ENCODE assay signal across 8 cellular contexts in genomic region chr20:35741892-35742740, GRCh38. TPM values are rescaled to one million over a fixed set of nuclear protein-coding genes. Genes with fewer than 3 reads are reported as not detected.
A peak's percentile ranks its signal among the peaks of the same experiment; 100 is the strongest.
DNase-seq lines count a peak whose midpoint lies in the region; ATAC-seq and TF ChIP-seq lines count a peak whose summit lies in the region.

Gene RBM39, minus strand, starts transcription at chr20:35742260. Its CDS starts 1,386 bp downstream, at chr20:35740874.

- intact Hi-C loops in CD4-positive, alpha-beta memory T cell (cut with micrococcal nuclease), result loop anchor here (1.0 to 5.0 kb wide), 9 partner anchors 29 to 251 kb away; partner anchors contain the start of genes CPNE1, ERGIC3, NFS1 and RBM12
- intact Hi-C loops in activated CD4-positive, alpha-beta memory T cell treated with anti-CD3 and anti-CD28 coated beads for 36 hours (cut with micrococcal nuclease), result loop anchor here (1.0 to 5.0 kb wide), 8 partner anchors 29 to 287 kb away; partner anchors contain the start of genes CEP250, NFS1, ROMO1 and SCAND1

- peak within 1 kb of the TSS; percentile 100 for H3K27ac ChIP-seq in CD4-positive, alpha-beta memory T cell (ENCODE audit: low read depth, low read length)
- peak within 1 kb of the TSS; percentile 99 to 100 for H3K27ac ChIP-seq in liver (ENCODE audit: low read depth in 1 of 2, low read length in 2 of 2)

- H3K27ac Mint-ChIP-seq in CD4-positive, alpha-beta memory T cell, result peak within 1 kb of the TSS; percentile 98 to 100 (median 100)
- H3K27ac Mint-ChIP-seq in activated CD4-positive, alpha-beta memory T cell treated with anti-CD3 and anti-CD28 coated beads for 36 hours, result peak within 1 kb of the TSS; percentile 98

- peaks cover 0 to 6% (median 0%) of the 10 kb centered on the region in 8 donors for H3K9me3 Mint-ChIP-seq in CD4-positive, alpha-beta memory T cell
- no peaks in the 10 kb centered on the region for H3K9me3 Mint-ChIP-seq in activated CD4-positive, alpha-beta memory T cell treated with anti-CD3 and anti-CD28 coated beads for 36 hours

- ATAC-seq in GM19438 (IDR thresholded peaks at IDR 0.05; ENCODE audit: low read depth, unreplicated experiment), result peak; percentile 73
- ATAC-seq in HG03575 (IDR thresholded peaks at IDR 0.05; ENCODE audit: extremely low read depth, insufficient number of reproducible peaks, low FRiP score, unreplicated experiment), result peak; percentile 57

- CTCF ChIA-PET in CD4-positive, alpha-beta memory T cell (lab: Charles Lee; ENCODE audit: partially characterized antibody), result interaction anchor here (0.9 to 4.9 kb wide), 12 partner anchors 12 to 279 kb away, joined by 3 to 63 read pairs (median 4); partner anchors contain the start of genes PHF20 and SCAND1
- CTCF ChIA-PET in activated CD4-positive, alpha-beta memory T cell treated with anti-CD3 and anti-CD28 coated beads for 36 hours (lab: Charles Lee), result interaction anchor here (0.6 to 3.5 kb wide), 12 partner anchors 13 to 295 kb away, joined by 3 to 23 read pairs (median 4); partner anchors contain the start of genes PHF20 and SCAND1

- peaks cover 29 to 60% (median 40%) of the 10 kb centered on the region in 4 donors for H3K4me1 Mint-ChIP-seq in CD4-positive, alpha-beta memory T cell
- peaks cover 38% of the 10 kb centered on the region for H3K4me1 Mint-ChIP-seq in activated CD4-positive, alpha-beta memory T cell treated with anti-CD3 and anti-CD28 coated beads for 36 hours (ENCODE audit: low read depth)

- WGBS in liver, result under 1% methylated on average over 66 of the region's 66 CpGs

- peak within 1 kb of the TSS; percentile 78 to 99 for H3K4me3 ChIP-seq in CD4-positive, alpha-beta memory T cell (ENCODE audit: low read length in 2 of 2)
- H3K4me3 ChIP-seq in liver (ENCODE audit: low read depth in 1 of 3, low read length in 3 of 3), result peak within 1 kb of the TSS; percentile 81 to 98 (median 95)

- H3K4me1 ChIP-seq in CD4-positive, alpha-beta memory T cell (ENCODE audit: insufficient read depth, low read length), result peaks cover 58% of the 10 kb centered on the region
- H3K4me1 ChIP-seq in liver (ENCODE audit: control insufficient read depth in 4 of 4, insufficient read depth in 4 of 4, low read length in 3 of 4), result peaks cover 3 to 30% (median 26%) of the 10 kb centered on the region in 4 donors

- H3K4me3 Mint-ChIP-seq in CD4-positive, alpha-beta memory T cell, result peak within 1 kb of the TSS; percentile 98 to 100 (median 99)
- peak within 1 kb of the TSS; percentile 96 for H3K4me3 Mint-ChIP-seq in activated CD4-positive, alpha-beta memory T cell treated with anti-CD3 and anti-CD28 coated beads for 36 hours

- POLR2A ChIA-PET in CD4-positive, alpha-beta memory T cell (lab: Charles Lee; ENCODE audit: partially characterized antibody), result interaction anchor here (0.6 to 12.3 kb wide), 55 partner anchors 10 to 1749 kb away, joined by 3 to 1007 read pairs (median 8); partner anchors contain the start of genes CEP250, CPNE1, DYNLRB1 and ERGIC3
- POLR2A ChIA-PET in activated CD4-positive, alpha-beta memory T cell treated with anti-CD3 and anti-CD28 coated beads for 36 hours (lab: Charles Lee), result interaction anchor here (0.5 to 3.7 kb wide), 28 partner anchors 9 to 1353 kb away, joined by 3 to 154 read pairs (median 8); partner anchors contain the start of genes CEP250, CPNE1, NFS1 and PHF20

- peaks cover 25% of the 10 kb centered on the region for H3K36me3 ChIP-seq in CD4-positive, alpha-beta memory T cell (ENCODE audit: insufficient read depth, low read length)
- H3K36me3 ChIP-seq in liver (ENCODE audit: control insufficient read depth in 4 of 4, insufficient read depth in 3 of 4, low read depth in 1 of 4, low read length in 3 of 4), result peaks cover 2 to 26% (median 21%) of the 10 kb centered on the region in 4 donors

- H3K9ac ChIP-seq in liver (ENCODE audit: low read depth in 1 of 2, low read length in 2 of 2), result peak within 1 kb of the TSS; percentile 99 to 100

- peak; percentile 46 to 58 for TF ChIP-seq RAD21 in liver (IDR thresholded peaks at IDR 0.05)

- peaks cover 0 to 3% of the 10 kb centered on the region in 2 donors for H3K27me3 Mint-ChIP-seq in CD4-positive, alpha-beta memory T cell
- peaks cover 2% of the 10 kb centered on the region for H3K27me3 Mint-ChIP-seq in activated CD4-positive, alpha-beta memory T cell treated with anti-CD3 and anti-CD28 coated beads for 36 hours

- H3K36me3 Mint-ChIP-seq in CD4-positive, alpha-beta memory T cell, result peaks cover 33 to 46% of the 10 kb centered on the region in 2 donors
- peaks cover 41% of the 10 kb centered on the region for H3K36me3 Mint-ChIP-seq in activated CD4-positive, alpha-beta memory T cell treated with anti-CD3 and anti-CD28 coated beads for 36 hours

- peak; percentile 99 to 100 (median 100) for DNase-seq in CD4-positive, alpha-beta memory T cell
- peak; percentile 99 for DNase-seq in NCI-H82 treated with DMSO at 0.1 percent for 48 hours (lab: John Stamatoyannopoulos, UW; ENCODE audit: unreplicated experiment)
- DNase-seq in activated CD4-positive, alpha-beta memory T cell treated with anti-CD3 and anti-CD28 coated beads for 36 hours, result peak; percentile 100
- peak; percentile 100 for DNase-seq in dermis microvascular lymphatic vessel endothelial cell (ENCODE audit: low read depth in 2 of 2)
- DNase-seq in stimulated activated CD4-positive, alpha-beta T cell treated with anti-CD3 and anti-CD28 coated beads, Interleukin-4, amount 100 ng/mL, for 24 hours, result peak; percentile 99

- peak; percentile 29 for TF ChIP-seq CTCF in liver (IDR thresholded peaks at IDR 0.05; ENCODE audit: low read depth, low read length, missing input control)

- H3K27me3 ChIP-seq in CD4-positive, alpha-beta memory T cell (ENCODE audit: insufficient read depth, low read length), result no peaks in the 10 kb centered on the region
- H3K27me3 ChIP-seq in liver (ENCODE audit: control insufficient read depth in 4 of 4, insufficient read depth in 4 of 4, low read length in 3 of 4), result no peaks in the 10 kb centered on the region

- no peaks in the 10 kb centered on the region for H3K9me3 ChIP-seq in CD4-positive, alpha-beta memory T cell (ENCODE audit: control insufficient read depth in 1 of 2, low read length in 2 of 2)
- no peaks in the 10 kb centered on the region for H3K9me3 ChIP-seq in liver (ENCODE audit: control insufficient read depth in 4 of 4, low read length in 3 of 4)

TF ChIP-seq in liver, 16 proteins besides CTCF, POLR2A, EP300 and RAD21 (continues in another document):
- TF ChIP-seq RXRA (IDR thresholded peaks at IDR 0.05) (peak; percentile 46 to 60), TAF1 (conservative IDR thresholded peaks at IDR 0.05) (peak; percentile 95), NR2F2 (IDR thresholded peaks at IDR 0.05) (peak; percentile 32), YY1 (IDR thresholded peaks at IDR 0.05) (peak; percentile 96), ZBTB33 (IDR thresholded peaks at IDR 0.05) (peak; percentile 100), REST (IDR thresholded peaks at IDR 0.05) (peak; percentile 93), FOXA1 (IDR thresholded peaks at IDR 0.05) (peak; percentile 67), JUND (IDR thresholded peaks at IDR 0.05) (peak; percentile 14 to 52), HNF4A (conservative IDR thresholded peaks at IDR 0.05) (peak; percentile 13 to 34), EGR1 (IDR thresholded peaks at IDR 0.05; ENCODE audit: low read depth in 2 of 2) (peak; percentile 94), GABPA (IDR thresholded peaks at IDR 0.05 in 1 of 2, conservative IDR thresholded peaks at IDR 0.05 in 1 of 2) (peak in 1 of 2 donors; percentile 50), HNF4G (IDR thresholded peaks at IDR 0.05) (peak; percentile 8)

RNA-seq across cellular contexts. Expression of gene RBM39, which starts in this region (rescaled TPM):
- 100 to 1,000 TPM; 631 to 665 TPM for total RNA-seq in CD4-positive, alpha-beta memory T cell
- 100 to 1,000 TPM in 1 of 2 donors, 10 to 100 TPM in 1; 76.7 to 153 TPM for polyA plus RNA-seq in CD4-positive, alpha-beta memory T cell
- 100 to 1,000 TPM; 243 to 259 TPM for total RNA-seq in activated CD4-positive, alpha-beta memory T cell treated with anti-CD3 and anti-CD28 coated beads for 36 hours
- total RNA-seq in dermis microvascular lymphatic vessel endothelial cell (255 and 271 TPM in 2 replicates), liver (100 to 1,000 TPM; 209 to 211 TPM)
- 100 to 1,000 TPM in 1 of 2 donors, 10 to 100 TPM in 1; 57.2 to 188 TPM for polyA plus RNA-seq in liver

Comparison
In these comparisons a context has a peak if more than half of its experiments do, and no peak if none do; other contexts are left out.
1. Peak in every context shown above with its lines: DNase-seq, ATAC-seq, H3K4me3 ChIP-seq and H3K27ac ChIP-seq.